Comparison of ENCODE assay signal across 1 cellular context in the genomic region with DNA sequence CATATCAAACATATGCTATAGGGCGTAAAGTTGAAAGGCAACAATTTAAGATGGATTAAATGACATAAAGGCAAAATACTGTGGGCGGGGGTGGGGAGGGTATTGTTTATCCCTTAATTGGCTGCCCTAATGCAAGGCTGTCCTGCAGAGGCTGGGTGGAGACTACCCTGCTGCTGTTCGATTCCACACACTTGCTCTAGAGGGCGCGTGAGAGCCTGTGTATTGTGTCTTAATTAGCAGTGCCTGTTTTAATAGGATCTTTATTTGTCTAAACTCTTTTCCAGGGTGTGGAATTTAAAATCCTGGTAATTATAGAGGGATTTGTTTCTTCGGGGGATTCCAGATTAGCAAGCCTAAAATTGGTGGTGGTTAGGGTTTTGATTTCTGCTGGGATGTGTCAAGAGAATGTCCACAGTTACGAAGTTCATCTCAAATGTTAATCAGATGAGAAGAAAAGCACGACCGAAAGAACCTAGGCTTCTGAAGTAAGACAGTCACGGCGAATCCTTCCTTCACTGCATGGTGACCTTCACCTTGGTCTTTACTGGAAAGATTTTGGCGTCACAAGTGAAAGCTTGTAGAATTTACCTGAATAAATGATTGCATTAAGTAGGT.
A peak's percentile ranks its signal among the peaks of the same experiment; 100 is the strongest.
TF ChIP-seq lines count a peak whose summit lies in the region.

No MANE protein-coding gene starts in this region.

TF ChIP-seq in IMR-90, 13 proteins besides CTCF, POLR2A, EP300 and RAD21:
- TF ChIP-seq, protein P1, sequence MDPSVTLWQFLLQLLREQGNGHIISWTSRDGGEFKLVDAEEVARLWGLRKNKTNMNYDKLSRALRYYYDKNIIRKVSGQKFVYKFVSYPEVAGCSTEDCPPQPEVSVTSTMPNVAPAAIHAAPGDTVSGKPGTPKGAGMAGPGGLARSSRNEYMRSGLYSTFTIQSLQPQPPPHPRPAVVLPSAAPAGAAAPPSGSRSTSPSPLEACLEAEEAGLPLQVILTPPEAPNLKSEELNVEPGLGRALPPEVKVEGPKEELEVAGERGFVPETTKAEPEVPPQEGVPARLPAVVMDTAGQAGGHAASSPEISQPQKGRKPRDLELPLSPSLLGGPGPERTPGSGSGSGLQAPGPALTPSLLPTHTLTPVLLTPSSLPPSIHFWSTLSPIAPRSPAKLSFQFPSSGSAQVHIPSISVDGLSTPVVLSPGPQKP (IDR thresholded peaks at IDR 0.05; ENCODE audit: borderline replicate concordance, low read depth, low read length), result no peak
- TF ChIP-seq RFX5 (IDR thresholded peaks at IDR 0.05; ENCODE audit: low read depth, low read length), result no peak
- no peak for TF ChIP-seq MAZ (IDR thresholded peaks at IDR 0.05; ENCODE audit: borderline replicate concordance, low read depth, low read length)
- TF ChIP-seq RCOR1 (IDR thresholded peaks at IDR 0.05; ENCODE audit: insufficient replicate concordance, low read length), result no peak
- no peak for TF ChIP-seq MXI1 (IDR thresholded peaks at IDR 0.05; ENCODE audit: borderline replicate concordance, low read depth, low read length)
- TF ChIP-seq SMC3 (IDR thresholded peaks at IDR 0.05; ENCODE audit: low read depth, low read length), result peak; percentile 51
- TF ChIP-seq CEBPB (IDR thresholded peaks at IDR 0.05; ENCODE audit: low read depth, low read length), result no peak
- TF ChIP-seq FOS (IDR thresholded peaks at IDR 0.05; ENCODE audit: low read depth, low read length), result no peak
